In the genomic region with DNA sequence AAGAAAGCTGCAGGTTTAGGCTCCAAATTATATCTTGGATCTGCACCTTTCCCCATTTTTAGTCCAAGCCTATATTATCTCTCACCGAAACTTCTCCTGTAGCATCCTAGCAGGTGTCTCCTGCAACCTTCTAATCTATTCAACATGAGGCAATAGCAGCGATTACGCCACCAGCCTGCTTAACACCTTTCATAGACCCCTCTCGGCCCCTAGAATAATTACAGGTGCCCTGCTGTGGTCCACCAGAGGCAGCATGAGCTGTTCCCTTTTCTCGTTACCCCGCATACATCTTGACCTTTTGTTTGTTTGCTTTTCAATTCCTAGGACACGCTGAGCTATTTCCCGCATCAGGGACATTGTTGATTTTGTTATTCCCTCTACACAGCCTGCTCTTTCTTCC, we compare ENCODE assay signal across 1 cellular context.
TF ChIP-seq lines count a peak whose summit lies in the region.

No MANE protein-coding gene starts in this region.

TF ChIP-seq in WTC11, 78 proteins besides CTCF, POLR2A, EP300 and RAD21 (continued from another document):
- TF ChIP-seq, protein P1, sequence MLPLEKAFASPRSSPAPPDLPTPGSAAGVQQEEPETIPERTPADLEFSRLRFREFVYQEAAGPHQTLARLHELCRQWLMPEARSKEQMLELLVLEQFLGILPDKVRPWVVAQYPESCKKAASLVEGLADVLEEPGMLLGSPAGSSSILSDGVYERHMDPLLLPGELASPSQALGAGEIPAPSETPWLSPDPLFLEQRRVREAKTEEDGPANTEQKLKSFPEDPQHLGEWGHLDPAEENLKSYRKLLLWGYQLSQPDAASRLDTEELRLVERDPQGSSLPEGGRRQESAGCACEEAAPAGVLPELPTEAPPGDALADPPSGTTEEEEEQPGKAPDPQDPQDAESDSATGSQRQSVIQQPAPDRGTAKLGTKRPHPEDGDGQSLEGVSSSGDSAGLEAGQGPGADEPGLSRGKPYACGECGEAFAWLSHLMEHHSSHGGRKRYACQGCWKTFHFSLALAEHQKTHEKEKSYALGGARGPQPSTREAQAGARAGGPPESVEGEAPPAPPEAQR (CRISPR knock-in tag; IDR thresholded peaks at IDR 0.05) = no peak
- TF ChIP-seq, protein P2, sequence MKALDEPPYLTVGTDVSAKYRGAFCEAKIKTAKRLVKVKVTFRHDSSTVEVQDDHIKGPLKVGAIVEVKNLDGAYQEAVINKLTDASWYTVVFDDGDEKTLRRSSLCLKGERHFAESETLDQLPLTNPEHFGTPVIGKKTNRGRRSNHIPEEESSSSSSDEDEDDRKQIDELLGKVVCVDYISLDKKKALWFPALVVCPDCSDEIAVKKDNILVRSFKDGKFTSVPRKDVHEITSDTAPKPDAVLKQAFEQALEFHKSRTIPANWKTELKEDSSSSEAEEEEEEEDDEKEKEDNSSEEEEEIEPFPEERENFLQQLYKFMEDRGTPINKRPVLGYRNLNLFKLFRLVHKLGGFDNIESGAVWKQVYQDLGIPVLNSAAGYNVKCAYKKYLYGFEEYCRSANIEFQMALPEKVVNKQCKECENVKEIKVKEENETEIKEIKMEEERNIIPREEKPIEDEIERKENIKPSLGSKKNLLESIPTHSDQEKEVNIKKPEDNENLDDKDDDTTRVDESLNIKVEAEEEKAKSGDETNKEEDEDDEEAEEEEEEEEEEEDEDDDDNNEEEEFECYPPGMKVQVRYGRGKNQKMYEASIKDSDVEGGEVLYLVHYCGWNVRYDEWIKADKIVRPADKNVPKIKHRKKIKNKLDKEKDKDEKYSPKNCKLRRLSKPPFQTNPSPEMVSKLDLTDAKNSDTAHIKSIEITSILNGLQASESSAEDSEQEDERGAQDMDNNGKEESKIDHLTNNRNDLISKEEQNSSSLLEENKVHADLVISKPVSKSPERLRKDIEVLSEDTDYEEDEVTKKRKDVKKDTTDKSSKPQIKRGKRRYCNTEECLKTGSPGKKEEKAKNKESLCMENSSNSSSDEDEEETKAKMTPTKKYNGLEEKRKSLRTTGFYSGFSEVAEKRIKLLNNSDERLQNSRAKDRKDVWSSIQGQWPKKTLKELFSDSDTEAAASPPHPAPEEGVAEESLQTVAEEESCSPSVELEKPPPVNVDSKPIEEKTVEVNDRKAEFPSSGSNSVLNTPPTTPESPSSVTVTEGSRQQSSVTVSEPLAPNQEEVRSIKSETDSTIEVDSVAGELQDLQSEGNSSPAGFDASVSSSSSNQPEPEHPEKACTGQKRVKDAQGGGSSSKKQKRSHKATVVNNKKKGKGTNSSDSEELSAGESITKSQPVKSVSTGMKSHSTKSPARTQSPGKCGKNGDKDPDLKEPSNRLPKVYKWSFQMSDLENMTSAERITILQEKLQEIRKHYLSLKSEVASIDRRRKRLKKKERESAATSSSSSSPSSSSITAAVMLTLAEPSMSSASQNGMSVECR (CRISPR knock-in tag; IDR thresholded peaks at IDR 0.05; ENCODE audit: borderline replicate concordance) = no peak
- TF ChIP-seq, protein P3, sequence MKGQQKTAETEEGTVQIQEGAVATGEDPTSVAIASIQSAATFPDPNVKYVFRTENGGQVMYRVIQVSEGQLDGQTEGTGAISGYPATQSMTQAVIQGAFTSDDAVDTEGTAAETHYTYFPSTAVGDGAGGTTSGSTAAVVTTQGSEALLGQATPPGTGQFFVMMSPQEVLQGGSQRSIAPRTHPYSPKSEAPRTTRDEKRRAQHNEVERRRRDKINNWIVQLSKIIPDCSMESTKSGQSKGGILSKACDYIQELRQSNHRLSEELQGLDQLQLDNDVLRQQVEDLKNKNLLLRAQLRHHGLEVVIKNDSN (CRISPR knock-in tag; IDR thresholded peaks at IDR 0.05) = no peak
- TF ChIP-seq, protein P4, sequence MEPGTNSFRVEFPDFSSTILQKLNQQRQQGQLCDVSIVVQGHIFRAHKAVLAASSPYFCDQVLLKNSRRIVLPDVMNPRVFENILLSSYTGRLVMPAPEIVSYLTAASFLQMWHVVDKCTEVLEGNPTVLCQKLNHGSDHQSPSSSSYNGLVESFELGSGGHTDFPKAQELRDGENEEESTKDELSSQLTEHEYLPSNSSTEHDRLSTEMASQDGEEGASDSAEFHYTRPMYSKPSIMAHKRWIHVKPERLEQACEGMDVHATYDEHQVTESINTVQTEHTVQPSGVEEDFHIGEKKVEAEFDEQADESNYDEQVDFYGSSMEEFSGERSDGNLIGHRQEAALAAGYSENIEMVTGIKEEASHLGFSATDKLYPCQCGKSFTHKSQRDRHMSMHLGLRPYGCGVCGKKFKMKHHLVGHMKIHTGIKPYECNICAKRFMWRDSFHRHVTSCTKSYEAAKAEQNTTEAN (CRISPR knock-in tag; IDR thresholded peaks at IDR 0.05) = no peak
- TF ChIP-seq MXD4 (CRISPR knock-in tag; IDR thresholded peaks at IDR 0.05; ENCODE audit: borderline replicate concordance) = no peak
- no peak for TF ChIP-seq JUN (CRISPR knock-in tag; IDR thresholded peaks at IDR 0.05)
- no peak for TF ChIP-seq ZNF138 (CRISPR knock-in tag; conservative IDR thresholded peaks at IDR 0.05)
- TF ChIP-seq, protein P5, sequence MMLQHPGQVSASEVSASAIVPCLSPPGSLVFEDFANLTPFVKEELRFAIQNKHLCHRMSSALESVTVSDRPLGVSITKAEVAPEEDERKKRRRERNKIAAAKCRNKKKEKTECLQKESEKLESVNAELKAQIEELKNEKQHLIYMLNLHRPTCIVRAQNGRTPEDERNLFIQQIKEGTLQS (CRISPR knock-in tag; conservative IDR thresholded peaks at IDR 0.05) = no peak
- TF ChIP-seq, protein P6, sequence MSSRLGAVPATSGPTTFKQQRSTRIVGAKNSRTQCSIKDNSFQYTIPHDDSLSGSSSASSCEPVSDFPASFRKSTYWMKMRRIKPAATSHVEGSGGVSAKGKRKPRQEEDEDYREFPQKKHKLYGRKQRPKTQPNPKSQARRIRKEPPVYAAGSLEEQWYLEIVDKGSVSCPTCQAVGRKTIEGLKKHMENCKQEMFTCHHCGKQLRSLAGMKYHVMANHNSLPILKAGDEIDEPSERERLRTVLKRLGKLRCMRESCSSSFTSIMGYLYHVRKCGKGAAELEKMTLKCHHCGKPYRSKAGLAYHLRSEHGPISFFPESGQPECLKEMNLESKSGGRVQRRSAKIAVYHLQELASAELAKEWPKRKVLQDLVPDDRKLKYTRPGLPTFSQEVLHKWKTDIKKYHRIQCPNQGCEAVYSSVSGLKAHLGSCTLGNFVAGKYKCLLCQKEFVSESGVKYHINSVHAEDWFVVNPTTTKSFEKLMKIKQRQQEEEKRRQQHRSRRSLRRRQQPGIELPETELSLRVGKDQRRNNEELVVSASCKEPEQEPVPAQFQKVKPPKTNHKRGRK (CRISPR knock-in tag; IDR thresholded peaks at IDR 0.05; ENCODE audit: borderline replicate concordance) = no peak
- TF ChIP-seq, protein P7, sequence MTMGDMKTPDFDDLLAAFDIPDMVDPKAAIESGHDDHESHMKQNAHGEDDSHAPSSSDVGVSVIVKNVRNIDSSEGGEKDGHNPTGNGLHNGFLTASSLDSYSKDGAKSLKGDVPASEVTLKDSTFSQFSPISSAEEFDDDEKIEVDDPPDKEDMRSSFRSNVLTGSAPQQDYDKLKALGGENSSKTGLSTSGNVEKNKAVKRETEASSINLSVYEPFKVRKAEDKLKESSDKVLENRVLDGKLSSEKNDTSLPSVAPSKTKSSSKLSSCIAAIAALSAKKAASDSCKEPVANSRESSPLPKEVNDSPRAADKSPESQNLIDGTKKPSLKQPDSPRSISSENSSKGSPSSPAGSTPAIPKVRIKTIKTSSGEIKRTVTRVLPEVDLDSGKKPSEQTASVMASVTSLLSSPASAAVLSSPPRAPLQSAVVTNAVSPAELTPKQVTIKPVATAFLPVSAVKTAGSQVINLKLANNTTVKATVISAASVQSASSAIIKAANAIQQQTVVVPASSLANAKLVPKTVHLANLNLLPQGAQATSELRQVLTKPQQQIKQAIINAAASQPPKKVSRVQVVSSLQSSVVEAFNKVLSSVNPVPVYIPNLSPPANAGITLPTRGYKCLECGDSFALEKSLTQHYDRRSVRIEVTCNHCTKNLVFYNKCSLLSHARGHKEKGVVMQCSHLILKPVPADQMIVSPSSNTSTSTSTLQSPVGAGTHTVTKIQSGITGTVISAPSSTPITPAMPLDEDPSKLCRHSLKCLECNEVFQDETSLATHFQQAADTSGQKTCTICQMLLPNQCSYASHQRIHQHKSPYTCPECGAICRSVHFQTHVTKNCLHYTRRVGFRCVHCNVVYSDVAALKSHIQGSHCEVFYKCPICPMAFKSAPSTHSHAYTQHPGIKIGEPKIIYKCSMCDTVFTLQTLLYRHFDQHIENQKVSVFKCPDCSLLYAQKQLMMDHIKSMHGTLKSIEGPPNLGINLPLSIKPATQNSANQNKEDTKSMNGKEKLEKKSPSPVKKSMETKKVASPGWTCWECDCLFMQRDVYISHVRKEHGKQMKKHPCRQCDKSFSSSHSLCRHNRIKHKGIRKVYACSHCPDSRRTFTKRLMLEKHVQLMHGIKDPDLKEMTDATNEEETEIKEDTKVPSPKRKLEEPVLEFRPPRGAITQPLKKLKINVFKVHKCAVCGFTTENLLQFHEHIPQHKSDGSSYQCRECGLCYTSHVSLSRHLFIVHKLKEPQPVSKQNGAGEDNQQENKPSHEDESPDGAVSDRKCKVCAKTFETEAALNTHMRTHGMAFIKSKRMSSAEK (CRISPR knock-in tag; IDR thresholded peaks at IDR 0.05; ENCODE audit: borderline replicate concordance) = no peak
- TF ChIP-seq SP1 (CRISPR knock-in tag; conservative IDR thresholded peaks at IDR 0.05) = no peak
TF ChIP-seq in WTC11: peak in this region for 0.
